25 cellular contexts compared by ENCODE assay signal in genomic region chr1:70586046-70586445, GRCh38.
"Had no signal": no experiment of that assay in that cellular context is flagged by ENCODE, and none has a peak within 500 bp of the region (broad histone marks: within the 10 kb centered on the region; RNA-seq: fewer than 3 reads in every experiment).

No MANE protein-coding gene starts in this region.

- H3K4me3 Mint-ChIP-seq: memory B cell; naive thymus-derived CD4-positive, alpha-beta T cell; nephron; stimulated activated naive CD8-positive, alpha-beta T cell treated with anti-CD3 and anti-CD28 coated beads, Interleukin-15, amount 100 ng/mL, for 72 hours had no signal

- H3K36me3 Mint-ChIP-seq: memory B cell; naive thymus-derived CD4-positive, alpha-beta T cell had no signal

- FAIRE-seq: frontal cortex, kidney had no signal

- H3K9me3 Mint-ChIP-seq: nephron; stimulated activated naive CD8-positive, alpha-beta T cell treated with anti-CD3 and anti-CD28 coated beads, Interleukin-15, amount 100 ng/mL, for 72 hours had no signal

- H3K4me2 ChIP-seq: smooth muscle cell had no signal

- DNase-seq: cortex of kidney; hypothalamus; kidney; midbrain; naive thymus-derived CD4-positive, alpha-beta T cell; nucleus accumbens; stimulated activated CD4-positive, alpha-beta T cell treated with anti-CD3 and anti-CD28 coated beads, Interleukin-12 subunit alpha, Interleukin-12 subunit beta, amount 100 ng/mL, for 4 hours; stimulated activated CD4-positive, alpha-beta T cell treated with anti-CD3 and anti-CD28 coated beads, Interleukin-1b, Interleukin-23, amount 100 ng/mL, for 48 hours; stimulated activated CD4-positive, alpha-beta T cell treated with anti-CD3 and anti-CD28 coated beads, Interleukin-4, amount 100 ng/mL, for 1 hour; stimulated activated CD8-positive, alpha-beta memory T cell treated with anti-CD3 and anti-CD28 coated beads, Interleukin-4, amount 100 ng/mL, for 48 hours; stimulated activated naive CD4-positive, alpha-beta T cell; stimulated activated naive CD8-positive, alpha-beta T cell treated with anti-CD3 and anti-CD28 coated beads, Interleukin-15, amount 100 ng/mL, for 72 hours; transverse colon; upper lobe of right lung; uterus had no signal

- H3K4me1 ChIP-seq: right atrium auricular region, suprapubic skin, transverse colon, upper lobe of right lung had no signal

- H3K4me3 ChIP-seq: lung, prostate gland, right atrium auricular region, smooth muscle cell, suprapubic skin, transverse colon, upper lobe of right lung, uterus had no signal

- H3K27ac ChIP-seq: prostate gland, right atrium auricular region, suprapubic skin, transverse colon, upper lobe of right lung, uterus had no signal

- H3K27me3 ChIP-seq: right atrium auricular region, suprapubic skin, transverse colon, upper lobe of right lung, uterus had no signal

- H3K9me3 ChIP-seq: prostate gland, right atrium auricular region, suprapubic skin, transverse colon, upper lobe of right lung, uterus had no signal

- H3K36me3 ChIP-seq: prostate gland, right atrium auricular region, suprapubic skin, transverse colon, upper lobe of right lung, uterus had no signal

- H3K27ac Mint-ChIP-seq: memory B cell; naive thymus-derived CD4-positive, alpha-beta T cell; nephron; stimulated activated naive CD8-positive, alpha-beta T cell treated with anti-CD3 and anti-CD28 coated beads, Interleukin-15, amount 100 ng/mL, for 72 hours had no signal

- ATAC-seq: left lobe of liver; naive thymus-derived CD4-positive, alpha-beta T cell; sciatic nerve; stimulated activated naive CD8-positive, alpha-beta T cell treated with anti-CD3 and anti-CD28 coated beads, Interleukin-15, amount 100 ng/mL, for 72 hours; upper lobe of right lung had no signal

- H3K4me1 Mint-ChIP-seq: memory B cell; naive thymus-derived CD4-positive, alpha-beta T cell; nephron; stimulated activated naive CD8-positive, alpha-beta T cell treated with anti-CD3 and anti-CD28 coated beads, Interleukin-15, amount 100 ng/mL, for 72 hours had no signal
